Comparison of ENCODE assay signal across 1 cellular context in genomic region chr3:161266731-161267150, GRCh38.
TF ChIP-seq lines count a peak whose summit lies in the region.

No MANE protein-coding gene starts in this region.

TF ChIP-seq in GM23338, 12 proteins besides CTCF, POLR2A, EP300 and RAD21 (continued from another document):
- TF ChIP-seq ZNF462 (CRISPR knock-in tag; IDR thresholded peaks at IDR 0.05) (no peak), EZH2phosphoT487 (IDR thresholded peaks at IDR 0.05; ENCODE audit: unreplicated experiment) (no peak), CREB1 (CRISPR knock-in tag; IDR thresholded peaks at IDR 0.05; ENCODE audit: low read depth) (no peak), EZH2 (IDR thresholded peaks at IDR 0.05; ENCODE audit: low read depth, unreplicated experiment) (no peak), POLR2AphosphoS5 (IDR thresholded peaks at IDR 0.05; ENCODE audit: low read depth) (no peak)
TF ChIP-seq in GM23338: peak in this region for 0.
